In the genomic region with DNA sequence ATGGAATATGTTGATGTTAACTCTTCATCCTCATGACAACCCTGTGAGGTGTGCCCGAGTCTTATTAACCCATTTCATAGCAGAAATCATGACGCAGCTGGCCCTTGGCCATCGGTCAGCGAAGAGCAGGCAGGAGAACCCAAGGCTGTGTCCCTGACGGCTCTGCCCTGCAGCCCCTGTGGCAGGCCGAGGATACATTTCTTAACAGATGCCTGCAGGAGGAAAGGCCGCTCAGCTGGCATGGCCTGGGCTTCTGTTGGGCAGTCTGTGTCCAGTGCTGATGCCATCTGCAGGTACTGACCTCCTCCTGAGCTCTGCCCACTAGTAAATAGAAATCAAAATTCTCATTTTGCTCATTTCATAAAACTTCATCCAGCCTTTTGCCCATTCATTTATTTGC, we compare ENCODE assay signal across 1 cellular context.
TF ChIP-seq lines count a peak whose summit lies in the region.

No MANE protein-coding gene starts in this region.

TF ChIP-seq in SK-N-SH treated with all-trans-retinoic acid at 6 μM for 48 hours, 23 proteins besides CTCF, POLR2A, EP300 and RAD21 (continued from another document):
- TF ChIP-seq, protein P1, sequence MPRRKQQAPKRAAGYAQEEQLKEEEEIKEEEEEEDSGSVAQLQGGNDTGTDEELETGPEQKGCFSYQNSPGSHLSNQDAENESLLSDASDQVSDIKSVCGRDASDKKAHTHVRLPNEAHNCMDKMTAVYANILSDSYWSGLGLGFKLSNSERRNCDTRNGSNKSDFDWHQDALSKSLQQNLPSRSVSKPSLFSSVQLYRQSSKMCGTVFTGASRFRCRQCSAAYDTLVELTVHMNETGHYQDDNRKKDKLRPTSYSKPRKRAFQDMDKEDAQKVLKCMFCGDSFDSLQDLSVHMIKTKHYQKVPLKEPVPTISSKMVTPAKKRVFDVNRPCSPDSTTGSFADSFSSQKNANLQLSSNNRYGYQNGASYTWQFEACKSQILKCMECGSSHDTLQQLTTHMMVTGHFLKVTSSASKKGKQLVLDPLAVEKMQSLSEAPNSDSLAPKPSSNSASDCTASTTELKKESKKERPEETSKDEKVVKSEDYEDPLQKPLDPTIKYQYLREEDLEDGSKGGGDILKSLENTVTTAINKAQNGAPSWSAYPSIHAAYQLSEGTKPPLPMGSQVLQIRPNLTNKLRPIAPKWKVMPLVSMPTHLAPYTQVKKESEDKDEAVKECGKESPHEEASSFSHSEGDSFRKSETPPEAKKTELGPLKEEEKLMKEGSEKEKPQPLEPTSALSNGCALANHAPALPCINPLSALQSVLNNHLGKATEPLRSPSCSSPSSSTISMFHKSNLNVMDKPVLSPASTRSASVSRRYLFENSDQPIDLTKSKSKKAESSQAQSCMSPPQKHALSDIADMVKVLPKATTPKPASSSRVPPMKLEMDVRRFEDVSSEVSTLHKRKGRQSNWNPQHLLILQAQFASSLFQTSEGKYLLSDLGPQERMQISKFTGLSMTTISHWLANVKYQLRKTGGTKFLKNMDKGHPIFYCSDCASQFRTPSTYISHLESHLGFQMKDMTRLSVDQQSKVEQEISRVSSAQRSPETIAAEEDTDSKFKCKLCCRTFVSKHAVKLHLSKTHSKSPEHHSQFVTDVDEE (CRISPR knock-in tag; IDR thresholded peaks at IDR 0.05): no peak
- TF ChIP-seq ZC3H10 (CRISPR knock-in tag; IDR thresholded peaks at IDR 0.05) (no peak), PPARA (CRISPR knock-in tag; IDR thresholded peaks at IDR 0.05; ENCODE audit: borderline replicate concordance) (no peak), ISL1 (CRISPR knock-in tag; IDR thresholded peaks at IDR 0.05) (no peak), RARB (CRISPR knock-in tag; IDR thresholded peaks at IDR 0.05) (no peak), OSR1 (CRISPR knock-in tag; IDR thresholded peaks at IDR 0.05) (no peak)
- TF ChIP-seq, protein P2, sequence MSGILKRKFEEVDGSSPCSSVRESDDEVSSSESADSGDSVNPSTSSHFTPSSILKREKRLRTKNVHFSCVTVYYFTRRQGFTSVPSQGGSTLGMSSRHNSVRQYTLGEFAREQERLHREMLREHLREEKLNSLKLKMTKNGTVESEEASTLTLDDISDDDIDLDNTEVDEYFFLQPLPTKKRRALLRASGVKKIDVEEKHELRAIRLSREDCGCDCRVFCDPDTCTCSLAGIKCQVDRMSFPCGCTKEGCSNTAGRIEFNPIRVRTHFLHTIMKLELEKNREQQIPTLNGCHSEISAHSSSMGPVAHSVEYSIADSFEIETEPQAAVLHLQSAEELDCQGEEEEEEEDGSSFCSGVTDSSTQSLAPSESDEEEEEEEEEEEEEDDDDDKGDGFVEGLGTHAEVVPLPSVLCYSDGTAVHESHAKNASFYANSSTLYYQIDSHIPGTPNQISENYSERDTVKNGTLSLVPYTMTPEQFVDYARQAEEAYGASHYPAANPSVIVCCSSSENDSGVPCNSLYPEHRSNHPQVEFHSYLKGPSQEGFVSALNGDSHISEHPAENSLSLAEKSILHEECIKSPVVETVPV (CRISPR knock-in tag; IDR thresholded peaks at IDR 0.05): no peak
- TF ChIP-seq, protein P3, sequence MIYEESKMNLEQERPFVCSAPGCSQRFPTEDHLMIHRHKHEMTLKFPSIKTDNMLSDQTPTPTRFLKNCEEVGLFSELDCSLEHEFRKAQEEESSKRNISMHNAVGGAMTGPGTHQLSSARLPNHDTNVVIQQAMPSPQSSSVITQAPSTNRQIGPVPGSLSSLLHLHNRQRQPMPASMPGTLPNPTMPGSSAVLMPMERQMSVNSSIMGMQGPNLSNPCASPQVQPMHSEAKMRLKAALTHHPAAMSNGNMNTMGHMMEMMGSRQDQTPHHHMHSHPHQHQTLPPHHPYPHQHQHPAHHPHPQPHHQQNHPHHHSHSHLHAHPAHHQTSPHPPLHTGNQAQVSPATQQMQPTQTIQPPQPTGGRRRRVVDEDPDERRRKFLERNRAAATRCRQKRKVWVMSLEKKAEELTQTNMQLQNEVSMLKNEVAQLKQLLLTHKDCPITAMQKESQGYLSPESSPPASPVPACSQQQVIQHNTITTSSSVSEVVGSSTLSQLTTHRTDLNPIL (CRISPR knock-in tag; IDR thresholded peaks at IDR 0.05; ENCODE audit: low read depth): no peak
- TF ChIP-seq, protein P4, sequence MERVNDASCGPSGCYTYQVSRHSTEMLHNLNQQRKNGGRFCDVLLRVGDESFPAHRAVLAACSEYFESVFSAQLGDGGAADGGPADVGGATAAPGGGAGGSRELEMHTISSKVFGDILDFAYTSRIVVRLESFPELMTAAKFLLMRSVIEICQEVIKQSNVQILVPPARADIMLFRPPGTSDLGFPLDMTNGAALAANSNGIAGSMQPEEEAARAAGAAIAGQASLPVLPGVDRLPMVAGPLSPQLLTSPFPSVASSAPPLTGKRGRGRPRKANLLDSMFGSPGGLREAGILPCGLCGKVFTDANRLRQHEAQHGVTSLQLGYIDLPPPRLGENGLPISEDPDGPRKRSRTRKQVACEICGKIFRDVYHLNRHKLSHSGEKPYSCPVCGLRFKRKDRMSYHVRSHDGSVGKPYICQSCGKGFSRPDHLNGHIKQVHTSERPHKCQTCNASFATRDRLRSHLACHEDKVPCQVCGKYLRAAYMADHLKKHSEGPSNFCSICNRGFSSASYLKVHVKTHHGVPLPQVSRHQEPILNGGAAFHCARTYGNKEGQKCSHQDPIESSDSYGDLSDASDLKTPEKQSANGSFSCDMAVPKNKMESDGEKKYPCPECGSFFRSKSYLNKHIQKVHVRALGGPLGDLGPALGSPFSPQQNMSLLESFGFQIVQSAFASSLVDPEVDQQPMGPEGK (CRISPR knock-in tag; IDR thresholded peaks at IDR 0.05; ENCODE audit: borderline replicate concordance): no peak
